Comparison of ENCODE assay signal across 1 cellular context in genomic region chr4:26566027-26566578, GRCh38.
TF ChIP-seq lines count a peak whose summit lies in the region.

No MANE protein-coding gene starts in this region.

TF ChIP-seq in K562, 482 proteins besides CTCF, POLR2A, EP300 and RAD21:
- TF ChIP-seq JUND (IDR thresholded peaks at IDR 0.05; ENCODE audit: borderline replicate concordance, low read depth, low read length) (no peak), JUND (tag; IDR thresholded peaks at IDR 0.05; ENCODE audit: borderline replicate concordance, low read depth, low read length) (no peak), ZNF347 (CRISPR knock-in tag; IDR thresholded peaks at IDR 0.05; ENCODE audit: low read depth) (no peak), BCL6 (CRISPR knock-in tag; IDR thresholded peaks at IDR 0.05) (no peak), FOXA3 (CRISPR knock-in tag; conservative IDR thresholded peaks at IDR 0.05 in 1 of 2, IDR thresholded peaks at IDR 0.05 in 1 of 2) (peak in 1 of 2 experiments; percentile 68; a peak in 2 of 4 replicates), ZC3H11A (IDR thresholded peaks at IDR 0.05; ENCODE audit: low read depth, low read length) (no peak), FOXK2 (conservative IDR thresholded peaks at IDR 0.05 in 1 of 2, IDR thresholded peaks at IDR 0.05 in 1 of 2; ENCODE audit: low read depth in 2 of 2) (0 out of 4 replicates have a peak, but pooled peaks of 1 of the 2 experiments have one; percentile 27)
